Comparison of ENCODE assay signal across 10 cellular contexts in the genomic region with DNA sequence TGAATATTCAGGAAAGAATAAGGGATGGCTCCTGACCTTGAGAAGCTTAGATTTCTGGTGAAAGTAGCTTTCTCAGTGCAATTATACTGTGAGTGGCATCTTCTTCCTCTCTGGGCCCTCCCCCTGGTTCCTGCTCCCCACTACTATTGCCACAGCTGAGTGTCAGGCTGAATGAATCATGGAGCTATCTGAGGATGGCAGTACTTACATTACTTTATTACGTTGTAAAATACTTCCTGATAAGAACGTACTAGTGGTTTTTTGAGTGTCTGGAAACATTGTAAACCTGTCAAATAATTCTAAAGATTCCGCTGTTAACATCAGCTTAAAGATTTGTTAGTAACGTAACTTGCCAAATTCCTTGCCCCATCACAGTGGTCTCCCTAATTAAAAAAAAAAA. TPM values are rescaled to one million over a fixed set of nuclear protein-coding genes. Genes with fewer than 3 reads are reported as not detected.
DNase-seq lines count a peak whose midpoint lies in the region; ATAC-seq and TF ChIP-seq lines count a peak whose summit lies in the region.
"Had no signal": no experiment of that assay in that cellular context is flagged by ENCODE, and none has a peak within 500 bp of the region (broad histone marks: within the 10 kb centered on the region; RNA-seq: fewer than 3 reads in every experiment).

No MANE protein-coding gene starts in this region.

- H3K4me3 ChIP-seq in breast epithelium: no peak overlapping the region
- H3K4me3 ChIP-seq in RWPE2 (ENCODE audit: severe bottlenecking): no peak overlapping the region
- H3K4me3 ChIP-seq in fibroblast of villous mesenchyme (ENCODE audit: low read depth, low read length): no peak overlapping the region
- no peak overlapping the region for H3K4me3 ChIP-seq in transverse colon
- H3K4me3 ChIP-seq: BLaER1 had no signal

- no TSS peak for BruUV-seq in MCF 10A (replicated peaks; lab: Mats Ljungman, UMichigan)

- DNase-seq in MCF 10A (ENCODE audit: unreplicated experiment) (peak; percentile 57), breast epithelium (ENCODE audit: low spot score in 2 of 2) (no peak), RWPE2 (ENCODE audit: low spot score) (no peak), fibroblast of villous mesenchyme (ENCODE audit: low read depth) (peak; percentile 96), transverse colon (peak; percentile 35), NCI-H345 (lab: John Stamatoyannopoulos, UW) (no peak), cerebellum (ENCODE audit: low spot score) (no peak), mucosa of gallbladder (ENCODE audit: low spot score) (no peak)
- DNase-seq: activated gamma-delta T cell treated with Interleukin-2 at 50 U/mL for 16 hours had no signal

- in situ Hi-C loops in transverse colon (cut with MboI; ENCODE audit: low pct_ligation_motif_present in 1 of 4, low pct_unique_long_range_greater_than_20kb in 1 of 4, low sequenced_read_pairs in 3 of 4): no loop called here

- no peak overlapping the region for H3K27ac Mint-ChIP-seq in MCF 10A (ENCODE audit: low read depth, unreplicated experiment)

- intact Hi-C loops in MCF 10A (cut with micrococcal nuclease) (loop anchor here (5.0 kb wide), 1 partner anchor 36 kb away; a partner anchor contains a TSS), breast epithelium (cut with DNase I; ENCODE audit: low total_unique reads) (no loop called here), transverse colon (cut with DNase I; ENCODE audit: low total_unique reads) (no loop called here)

- H3K36me3 ChIP-seq in breast epithelium: no peaks in the 10 kb centered on the region
- H3K36me3 ChIP-seq in RWPE2 (ENCODE audit: low read depth): no peaks in the 10 kb centered on the region
- H3K36me3 ChIP-seq in transverse colon: no peaks in the 10 kb centered on the region
- H3K36me3 ChIP-seq: BLaER1 had no signal

- ATAC-seq in RWPE2 (ENCODE audit: low read depth): peak; percentile 76

- CTCF ChIA-PET in MCF 10A (lab: Yijun Ruan, JAX): interaction anchor here (0.6 to 2.0 kb wide), 7 partner anchors 21 to 1442 kb away, joined by 3 to 4 read pairs (median 3); no protein-coding TSS in a partner anchor

- H3K27ac ChIP-seq in breast epithelium (no peak overlapping the region), RWPE2 (ENCODE audit: poor library complexity, severe bottlenecking) (peak overlapping the region; percentile 93), transverse colon (no peak overlapping the region)
- H3K27ac ChIP-seq: BLaER1 had no signal

- H3K9me3 ChIP-seq in breast epithelium (no peaks in the 10 kb centered on the region), RWPE2 (ENCODE audit: severe bottlenecking) (no peaks in the 10 kb centered on the region), transverse colon (no peaks in the 10 kb centered on the region)
- H3K9me3 ChIP-seq: BLaER1 had no signal

- TF ChIP-seq CTCF in MCF 10A (IDR thresholded peaks at IDR 0.05; ENCODE audit: unreplicated experiment) (no peak), breast epithelium (IDR thresholded peaks at IDR 0.05) (no peak), RWPE2 (IDR thresholded peaks at IDR 0.05; ENCODE audit: poor library complexity, severe bottlenecking) (no peak), fibroblast of villous mesenchyme (IDR thresholded peaks at IDR 0.05; ENCODE audit: insufficient read depth, low read depth, low read length) (no peak), transverse colon (IDR thresholded peaks at IDR 0.05) (no peak)

- H3K4me1 Mint-ChIP-seq in MCF 10A (ENCODE audit: insufficient read depth, unreplicated experiment): peaks cover 34% of the 10 kb centered on the region

- no peaks in the 10 kb centered on the region for H3K36me3 Mint-ChIP-seq in MCF 10A (ENCODE audit: insufficient read depth, unreplicated experiment)

- POLR2A ChIA-PET in MCF 10A (lab: Yijun Ruan, JAX): interaction anchor here (0.7 to 1.7 kb wide), 6 partner anchors 13 to 64 kb away, joined by 3 to 5 read pairs (median 3); no protein-coding TSS in a partner anchor

- no peaks in the 10 kb centered on the region for H3K27me3 ChIP-seq in breast epithelium
- H3K27me3 ChIP-seq in RWPE2 (ENCODE audit: insufficient read depth, poor library complexity, severe bottlenecking): no peaks in the 10 kb centered on the region
- H3K27me3 ChIP-seq in transverse colon: peaks cover 22% of the 10 kb centered on the region
- H3K27me3 ChIP-seq: BLaER1 had no signal

- TF ChIP-seq POLR2A in breast epithelium (IDR thresholded peaks at IDR 0.05) (no peak), transverse colon (IDR thresholded peaks at IDR 0.05) (no peak)

- no peak for TF ChIP-seq EP300 in transverse colon (IDR thresholded peaks at IDR 0.05; ENCODE audit: low read depth)

- H3K27me3 Mint-ChIP-seq in MCF 10A (ENCODE audit: insufficient read depth, unreplicated experiment): no peaks in the 10 kb centered on the region

- no peaks in the 10 kb centered on the region for H3K9me3 Mint-ChIP-seq in MCF 10A (ENCODE audit: unreplicated experiment)

- H3K4me1 ChIP-seq in breast epithelium (no peaks in the 10 kb centered on the region), RWPE2 (ENCODE audit: insufficient read depth, poor library complexity, severe bottlenecking) (peaks cover 58% of the 10 kb centered on the region), transverse colon (peaks cover 0 to 34% (median 23%) of the 10 kb centered on the region in 4 donors)

- H3K4me3 Mint-ChIP-seq in MCF 10A (ENCODE audit: unreplicated experiment): no peak overlapping the region

- WGBS in transverse colon (ENCODE audit: low coverage in 1 of 2), 2 donors: 35 to 47% methylated on average over 4 of the region's 4 CpGs

RNA-seq across cellular contexts. Expression of a gene that starts 36.2 kb away (rescaled TPM):
- total RNA-seq in MCF 10A (2022) (22.4 and 24.6 TPM in 2 replicates), breast epithelium (100 to 1,000 TPM in 1 of 3 donors, 10 to 100 TPM in 2; 49.5 to 138 (median 62.6) TPM), fibroblast of villous mesenchyme (41.2 and 41.5 TPM in 2 replicates), transverse colon (10 to 100 TPM; 14.7 to 27.3 (median 22.9) TPM), cerebellum (9.8 TPM), mucosa of gallbladder (52.2 TPM)

Comparison
In these comparisons a context has a peak if more than half of its experiments do, and no peak if none do; other contexts are left out.
1. DNase-seq: peak in MCF 10A (single experiment), fibroblast of villous mesenchyme (single experiment) and transverse colon (single experiment); none in breast epithelium (0 of 2), RWPE2 (single experiment), NCI-H345 (single experiment), cerebellum (single experiment) and mucosa of gallbladder (single experiment).